ENCODE assay signal across 8 cellular contexts in the genomic region with DNA sequence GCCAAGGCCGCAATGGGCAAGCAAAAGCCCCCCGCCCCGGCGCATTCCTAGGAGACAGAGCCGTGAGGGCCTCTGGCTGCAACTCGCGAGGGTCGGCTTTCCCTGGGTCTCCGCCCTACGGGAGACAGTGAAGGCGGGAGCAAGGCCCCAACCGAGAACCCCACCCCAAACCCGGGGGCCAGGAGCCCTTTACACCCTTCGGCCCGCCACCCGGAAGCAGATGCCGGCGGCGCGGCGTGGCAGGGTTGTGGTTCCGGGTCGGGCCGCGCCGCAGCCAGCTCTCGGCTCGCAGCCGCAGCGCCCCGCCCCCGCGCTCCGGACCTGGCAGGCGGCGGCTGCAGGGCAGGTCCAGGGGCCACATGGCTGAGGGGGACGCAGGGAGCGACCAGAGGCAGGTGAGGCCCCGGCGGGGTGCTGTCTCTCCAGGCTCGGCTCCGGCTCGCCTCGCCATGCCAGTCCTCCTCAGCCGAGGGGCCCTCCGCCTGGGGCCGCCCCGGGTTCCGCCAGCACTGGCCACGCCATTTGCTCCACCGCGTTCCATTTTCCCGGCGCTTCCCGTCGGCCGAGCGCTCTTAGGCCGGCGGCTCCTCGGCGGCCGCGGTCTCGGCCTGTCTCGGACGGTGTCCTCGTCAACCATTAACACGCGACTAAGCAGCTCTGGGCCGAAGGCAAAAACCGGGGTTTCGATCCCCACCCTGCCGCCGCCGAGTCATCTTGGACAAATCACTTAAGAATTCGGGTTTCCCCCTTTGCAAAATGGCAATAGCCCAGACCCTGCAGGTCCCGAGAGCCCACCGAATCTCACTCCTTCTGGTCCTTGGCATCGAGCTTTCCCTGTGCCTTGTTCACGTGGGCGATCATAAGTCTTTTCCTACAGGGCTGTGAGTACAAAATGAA. TPM values are rescaled to one million over a fixed set of nuclear protein-coding genes. Genes with fewer than 3 reads are reported as not detected.
DNase-seq lines count a peak whose midpoint lies in the region; ATAC-seq, FAIRE-seq and TF ChIP-seq lines count a peak whose summit lies in the region.

IMPACT (plus strand) TSS at position 273 of the 897 bp plus-strand sequence; CDS start at position 360, 87 bp downstream.

- no peak for FAIRE-seq in A549 (lab: Jason Lieb, UNC)

- H3K4me3 ChIP-seq in A549 (peak within 1 kb of the TSS; percentile 71), kidney epithelial cell (ENCODE audit: low read depth, low read length) (peak within 1 kb of the TSS; percentile 67)

- peak within 1 kb of the TSS; percentile 95 for H3K4me2 ChIP-seq in A549

- peak within 1 kb of the TSS; percentile 90 for H3K27ac Mint-ChIP-seq in activated CD4-positive, alpha-beta T cell treated with anti-CD3 and anti-CD28 coated beads for 36 hours
- peak within 1 kb of the TSS; percentile 97 for H3K27ac Mint-ChIP-seq in chondrocyte (ENCODE audit: unreplicated experiment)

- POLR2A ChIA-PET in A549 (lab: Yijun Ruan, JAX) = interaction anchor here (0.6 to 1.5 kb wide), 7 partner anchors 10 to 288 kb away, joined by 3 to 12 read pairs (median 3); partner anchors contain the start of genes CABYR and OSBPL1A
- POLR2A ChIA-PET in activated CD4-positive, alpha-beta T cell treated with anti-CD3 and anti-CD28 coated beads for 36 hours (lab: Charles Lee) = interaction anchor here (0.6 kb wide), 2 partner anchors 12 to 34 kb away, joined by 3 read pairs; partner anchors contain the start of gene HRH4

- no peak for TF ChIP-seq CTCF in A549 (IDR thresholded peaks at IDR 0.05)
- TF ChIP-seq CTCF in chondrocyte (IDR thresholded peaks at IDR 0.05) = no peak
- TF ChIP-seq CTCF in kidney epithelial cell (IDR thresholded peaks at IDR 0.05; ENCODE audit: insufficient read depth, low read length, poor library complexity, severe bottlenecking) = no peak

- DNase-seq in A549 (ENCODE audit: low read depth in 1 of 2, low spot score in 1 of 2) = peak; percentile 69 to 82
- peak; percentile 86 for DNase-seq in NCI-H2227 treated with DMSO at 0.1 percent for 48 hours (lab: John Stamatoyannopoulos, UW)
- DNase-seq in activated CD4-positive, alpha-beta T cell treated with anti-CD3 and anti-CD28 coated beads for 36 hours = peak; percentile 86
- DNase-seq in chondrocyte (ENCODE audit: low spot score) = peak; percentile 94
- peak; percentile 21 for DNase-seq in kidney epithelial cell (ENCODE audit: low read depth)
- DNase-seq in stimulated activated CD4-positive, alpha-beta T cell treated with anti-CD3 and anti-CD28 coated beads, Interleukin-15, amount 100 ng/mL, for 24 hours = peak; percentile 86

- no peaks in the 10 kb centered on the region for H3K36me3 ChIP-seq in kidney epithelial cell (ENCODE audit: control insufficient read depth, insufficient read depth, low read length)

- CTCF ChIA-PET in A549 (lab: Yijun Ruan, JAX) = no interaction called here
- CTCF ChIA-PET in activated CD4-positive, alpha-beta T cell treated with anti-CD3 and anti-CD28 coated beads for 36 hours (lab: Charles Lee) = interaction anchor here (0.7 to 1.4 kb wide), 4 partner anchors 11 to 67 kb away, joined by 3 to 5 read pairs (median 4); no protein-coding TSS in a partner anchor

- peaks cover 10% of the 10 kb centered on the region; the same call in 1 of the 3 replicates for H3K4me1 ChIP-seq in A549

- H3K9me3 ChIP-seq in A549 = no peaks in the 10 kb centered on the region

- peaks cover 19% of the 10 kb centered on the region for H3K27me3 Mint-ChIP-seq in activated CD4-positive, alpha-beta T cell treated with anti-CD3 and anti-CD28 coated beads for 36 hours
- peaks cover 11% of the 10 kb centered on the region for H3K27me3 Mint-ChIP-seq in chondrocyte (ENCODE audit: low read depth)

- TF ChIP-seq RAD21 in A549 (conservative IDR thresholded peaks at IDR 0.05 in 1 of 2, IDR thresholded peaks at IDR 0.05 in 1 of 2) = no peak

- intact Hi-C loops in activated CD4-positive, alpha-beta T cell treated with anti-CD3 and anti-CD28 coated beads for 36 hours (cut with DNase I, micrococcal nuclease) = loop anchor here (1.0 to 10.0 kb wide), 7 partner anchors 12 to 972 kb away; partner anchors contain the start of genes OSBPL1A (in 1 of the 2) and RIOK3 (in 1 of the 2)

- H3K27ac ChIP-seq in A549 = peak within 1 kb of the TSS; percentile 95 to 100

- TF ChIP-seq EP300 in A549 (IDR thresholded peaks at IDR 0.05) = no peak

- H3K4me1 Mint-ChIP-seq in activated CD4-positive, alpha-beta T cell treated with anti-CD3 and anti-CD28 coated beads for 36 hours = peaks cover 29% of the 10 kb centered on the region
- H3K4me1 Mint-ChIP-seq in chondrocyte (ENCODE audit: low read depth) = peaks cover 32% of the 10 kb centered on the region

- TF ChIP-seq POLR2A in A549 (IDR thresholded peaks at IDR 0.05; ENCODE audit: low read length) = peak; percentile 86

- no peaks in the 10 kb centered on the region for H3K27me3 ChIP-seq in kidney epithelial cell (ENCODE audit: control insufficient read depth, insufficient read depth, low read length)

- peaks cover 27% of the 10 kb centered on the region for H3K36me3 Mint-ChIP-seq in activated CD4-positive, alpha-beta T cell treated with anti-CD3 and anti-CD28 coated beads for 36 hours (ENCODE audit: low read depth)
- peaks cover 8% of the 10 kb centered on the region for H3K36me3 Mint-ChIP-seq in chondrocyte (ENCODE audit: low read depth)

- WGBS in A549 (ENCODE audit: missing lambda C conversion rate) = 3% methylated on average over 22 of the region's 82 CpGs

- H3K4me3 Mint-ChIP-seq in activated CD4-positive, alpha-beta T cell treated with anti-CD3 and anti-CD28 coated beads for 36 hours = peak within 1 kb of the TSS; percentile 85
- H3K4me3 Mint-ChIP-seq in chondrocyte (ENCODE audit: unreplicated experiment) = peak within 1 kb of the TSS; percentile 89

- peak; percentile 97 to 98 for ATAC-seq in A549
- peak; percentile 72 for ATAC-seq in GM18519 (IDR thresholded peaks at IDR 0.05; ENCODE audit: low FRiP score, unreplicated experiment)
- peak; percentile 75 for ATAC-seq in HG03039 (IDR thresholded peaks at IDR 0.05; ENCODE audit: unreplicated experiment)
- peak; percentile 94 for ATAC-seq in activated CD4-positive, alpha-beta T cell treated with anti-CD3 and anti-CD28 coated beads for 36 hours

- H3K9me3 Mint-ChIP-seq in activated CD4-positive, alpha-beta T cell treated with anti-CD3 and anti-CD28 coated beads for 36 hours (ENCODE audit: low read depth) = peaks cover 11% of the 10 kb centered on the region
- H3K9me3 Mint-ChIP-seq in chondrocyte (ENCODE audit: low read depth) = peaks cover 8% of the 10 kb centered on the region

TF ChIP-seq in A549, 52 proteins besides CTCF, POLR2A, EP300 and RAD21 (continues in another document):
- TF ChIP-seq KDM1A (IDR thresholded peaks at IDR 0.05; ENCODE audit: low read depth) (no peak), KDM5A (IDR thresholded peaks at IDR 0.05) (no peak), NPAS2 (CRISPR knock-in tag; IDR thresholded peaks at IDR 0.05; ENCODE audit: borderline replicate concordance) (no peak), PHF8 (IDR thresholded peaks at IDR 0.05; ENCODE audit: borderline replicate concordance, low read depth) (peak; percentile 74), CHD4 (IDR thresholded peaks at IDR 0.05; ENCODE audit: borderline replicate concordance) (no peak), HDAC2 (IDR thresholded peaks at IDR 0.05) (no peak), HMGXB4 (CRISPR knock-in tag; IDR thresholded peaks at IDR 0.05; ENCODE audit: borderline replicate concordance) (no peak), POLR2AphosphoS2 (conservative IDR thresholded peaks at IDR 0.05; ENCODE audit: low read length) (no peak), ZSCAN20 (CRISPR knock-in tag; IDR thresholded peaks at IDR 0.05) (no peak), FOSL2 (IDR thresholded peaks at IDR 0.05) (no peak), FOSL2 (CRISPR knock-in tag; IDR thresholded peaks at IDR 0.05) (no peak), ZC3H11A (IDR thresholded peaks at IDR 0.05) (no peak), TP53 (CRISPR knock-in tag; IDR thresholded peaks at IDR 0.05) (peak; percentile 73; the same call in 1 of the 2 replicates), FOSB (CRISPR knock-in tag; IDR thresholded peaks at IDR 0.05) (no peak), HOXB5 (CRISPR knock-in tag; IDR thresholded peaks at IDR 0.05) (peak; percentile 78; the same call in 1 of the 2 replicates), FOXS1 (CRISPR knock-in tag; IDR thresholded peaks at IDR 0.05) (no peak), MAZ (IDR thresholded peaks at IDR 0.05; ENCODE audit: borderline replicate concordance, low read depth, low read length) (no peak), NR3C1 (IDR thresholded peaks at IDR 0.05) (no peak)
- TF ChIP-seq, protein P1, sequence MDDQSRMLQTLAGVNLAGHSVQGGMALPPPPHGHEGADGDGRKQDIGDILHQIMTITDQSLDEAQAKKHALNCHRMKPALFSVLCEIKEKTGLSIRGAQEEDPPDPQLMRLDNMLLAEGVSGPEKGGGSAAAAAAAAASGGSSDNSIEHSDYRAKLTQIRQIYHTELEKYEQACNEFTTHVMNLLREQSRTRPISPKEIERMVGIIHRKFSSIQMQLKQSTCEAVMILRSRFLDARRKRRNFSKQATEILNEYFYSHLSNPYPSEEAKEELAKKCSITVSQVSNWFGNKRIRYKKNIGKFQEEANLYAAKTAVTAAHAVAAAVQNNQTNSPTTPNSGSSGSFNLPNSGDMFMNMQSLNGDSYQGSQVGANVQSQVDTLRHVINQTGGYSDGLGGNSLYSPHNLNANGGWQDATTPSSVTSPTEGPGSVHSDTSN (IDR thresholded peaks at IDR 0.05) = no peak

RNA-seq across cellular contexts. Expression of gene IMPACT, which starts in this region (rescaled TPM):
- polyA plus RNA-seq in A549 (2011; rRNA removed) (17.2 and 27.1 TPM in 2 replicates), A549 (2017; fragmentation: RNase III; extraction: RNeasy Plus Mini Kit Qiagen cat#74134 plus additional on column Dnase treatment) (8.7 to 10.9 TPM (median 10.4 TPM) in 3 replicates)
- polyA plus RNA-seq in A549 (2012; cell fraction: cytosol; rRNA removed) = 3.8 and 3.9 TPM in 2 replicates
- polyA plus RNA-seq in A549 (2012; cell fraction: nucleus; rRNA removed) = 4.0 and 5.9 TPM in 2 replicates
- polyA minus RNA-seq in A549 (2011; rRNA and poly(A)+ RNA removed) = 4.5 and 7.4 TPM in 2 replicates
- 10 to 100 TPM; 15.4 to 18.3 TPM for total RNA-seq in activated CD4-positive, alpha-beta T cell treated with anti-CD3 and anti-CD28 coated beads for 36 hours
- total RNA-seq in chondrocyte (50.4 to 60.6 TPM (median 53.4 TPM) in 3 replicates), kidney epithelial cell (31.5 and 37.7 TPM in 2 replicates)

Comparison
In these comparisons a context has a peak if more than half of its experiments do, and no peak if none do; other contexts are left out.
1. Peak in every context shown above with its lines: DNase-seq, ATAC-seq, H3K4me3 ChIP-seq and H3K27ac ChIP-seq.
2. DNase-seq: peak in every context shown above with its lines; median percentile 94 in chondrocyte; 86 in NCI-H2227 treated with DMSO at 0.1 percent for 48 hours; 86 in activated CD4-positive, alpha-beta T cell treated with anti-CD3 and anti-CD28 coated beads for 36 hours; 86 in stimulated activated CD4-positive, alpha-beta T cell treated with anti-CD3 and anti-CD28 coated beads, Interleukin-15, amount 100 ng/mL, for 24 hours; 76 in A549; 21 in kidney epithelial cell.